Comparison of ENCODE assay signal across 8 cellular contexts in the genomic region with DNA sequence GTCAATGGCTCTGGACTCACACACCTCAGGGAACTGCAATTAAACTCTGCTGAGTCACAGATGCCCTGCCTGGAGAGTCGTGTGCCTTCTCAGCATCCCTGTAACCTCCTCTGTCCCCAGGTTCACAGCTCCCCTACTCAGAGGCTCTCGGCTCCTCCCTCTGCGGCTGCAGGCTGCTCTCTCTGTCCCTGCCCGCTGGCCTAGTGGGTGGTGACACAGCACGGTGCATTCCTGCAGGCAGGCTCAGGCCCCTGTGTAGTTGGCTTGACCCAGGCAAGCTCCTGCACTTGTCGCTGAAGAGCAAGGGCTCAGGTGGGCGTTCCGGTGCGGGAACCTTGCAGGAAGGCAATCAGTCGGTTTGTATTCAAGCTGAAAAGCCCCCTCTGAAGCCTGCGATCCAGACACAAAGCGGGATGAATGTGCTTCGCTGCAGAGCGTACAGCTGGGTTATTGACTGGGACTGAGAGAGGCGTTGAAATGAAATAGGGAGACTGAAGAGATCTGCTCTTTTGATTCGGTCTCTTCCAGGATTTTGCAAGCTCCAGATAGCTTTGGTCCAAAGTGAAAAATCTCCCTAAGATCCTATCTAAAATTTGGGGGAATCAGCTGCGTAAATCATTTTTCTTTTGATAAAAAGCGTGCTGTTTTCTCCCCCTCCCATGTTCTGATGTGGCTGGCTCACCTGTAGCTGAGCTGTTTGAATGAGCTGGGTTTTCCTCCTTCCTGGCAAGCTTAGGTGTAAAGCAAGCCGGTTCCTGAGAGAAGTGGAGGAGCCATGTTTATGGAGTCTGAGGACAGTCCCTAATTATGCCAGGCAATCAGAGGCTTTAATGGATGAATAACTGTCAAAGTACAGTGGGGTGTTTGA.
A peak's percentile ranks its signal among the peaks of the same experiment; 100 is the strongest.
DNase-seq lines count a peak whose midpoint lies in the region; ATAC-seq and TF ChIP-seq lines count a peak whose summit lies in the region.

No MANE protein-coding gene starts in this region.

- CTCF ChIA-PET in GM10248 (lab: Yijun Ruan, JAX): interaction anchor here (0.7 to 2.6 kb wide), 13 partner anchors 9 to 498 kb away, joined by 3 to 13 read pairs (median 3); no protein-coding TSS in a partner anchor

- H3K4me3 Mint-ChIP-seq in nephron progenitor cell: peak overlapping the region; percentile 79

- peaks cover 24% of the 10 kb centered on the region for H3K27me3 Mint-ChIP-seq in nephron progenitor cell (ENCODE audit: low read depth, poor library complexity)

- no peaks in the 10 kb centered on the region for H3K36me3 Mint-ChIP-seq in nephron progenitor cell (ENCODE audit: low read depth)

- H3K9me3 Mint-ChIP-seq in nephron progenitor cell: peaks cover 5% of the 10 kb centered on the region

- no peak for ATAC-seq in GM19455 (IDR thresholded peaks at IDR 0.05; ENCODE audit: unreplicated experiment)

- peaks cover 29% of the 10 kb centered on the region for H3K4me1 Mint-ChIP-seq in nephron progenitor cell

- DNase-seq in GM10248 (ENCODE audit: extremely low spot score) (peak; percentile 18), HT1080 (ENCODE audit: low read depth) (peak; percentile 24), caudate nucleus (lab: John Stamatoyannopoulos, UW) (peak in 59 of 61 donors; percentile 17 to 82 (median 63)), nephron progenitor cell (peak; percentile 74), germinal center (ENCODE audit: low spot score) (no peak), dermis blood vessel endothelial cell (no peak)
- DNase-seq in effector CD8-positive, alpha-beta T cell (lab: John Stamatoyannopoulos, UW): no peak

- no peak overlapping the region for H3K27ac Mint-ChIP-seq in nephron progenitor cell

- H3K27ac ChIP-seq in caudate nucleus (ENCODE audit: low read depth, low read length): peak overlapping the region; percentile 97

- TF ChIP-seq CTCF in GM10248 (IDR thresholded peaks at IDR 0.05; ENCODE audit: control extremely low read depth, extremely low read depth, low read depth, missing control alignments) (no peak), nephron progenitor cell (IDR thresholded peaks at IDR 0.05) (no peak)

- POLR2A ChIA-PET in GM10248 (lab: Yijun Ruan, JAX): no interaction called here

Comparison
In these comparisons a context has a peak if more than half of its experiments do, and no peak if none do; other contexts are left out.
1. DNase-seq: peak in GM10248 (single experiment), HT1080 (single experiment), caudate nucleus (59 of 61) and nephron progenitor cell (single experiment); none in effector CD8-positive, alpha-beta T cell (single experiment), germinal center (single experiment) and dermis blood vessel endothelial cell (single experiment).